21 cellular contexts compared by ENCODE assay signal in the genomic region with DNA sequence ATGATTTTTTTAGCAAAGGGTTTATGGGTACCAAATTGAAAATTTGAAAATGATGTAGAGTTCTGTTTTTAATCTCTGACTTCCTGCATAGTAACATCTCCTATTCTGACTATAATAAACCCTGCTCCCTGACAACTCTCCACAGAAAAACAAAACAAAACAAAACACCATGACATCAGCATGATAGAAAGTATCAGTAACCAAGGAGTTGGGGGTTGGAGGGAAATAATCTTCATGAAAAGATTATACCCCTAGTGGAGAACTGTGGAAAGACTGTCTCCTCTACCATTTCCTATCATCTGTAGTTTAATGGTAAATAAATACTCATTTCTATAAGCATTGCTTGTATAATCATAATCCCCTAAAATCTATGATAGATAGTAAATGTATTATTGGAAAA.
"Had no signal": no experiment of that assay in that cellular context is flagged by ENCODE, and none has a peak within 500 bp of the region (broad histone marks: within the 10 kb centered on the region; RNA-seq: fewer than 3 reads in every experiment).

No MANE protein-coding gene starts in this region.

- H3K27ac Mint-ChIP-seq: activated CD8-positive, alpha-beta T cell treated with anti-CD3 and anti-CD28 coated beads, Interleukin-2, amount 10 ng/mL, durations not matched to agents 7 days and 5 days; activated naive CD4-positive, alpha-beta T cell treated with anti-CD3 and anti-CD28 coated beads, Interleukin-2, amount 50 U/mL, for 24 hours; stimulated activated effector memory CD8-positive, alpha-beta T cell treated with anti-CD3 and anti-CD28 coated beads, Interleukin-12 subunit alpha, Interleukin-12 subunit beta, amount 100 ng/mL, for 72 hours; T-helper 17 cell; WTC11 had no signal

- H3K27me3 Mint-ChIP-seq: activated naive CD4-positive, alpha-beta T cell treated with anti-CD3 and anti-CD28 coated beads, Interleukin-2, amount 50 U/mL, for 24 hours; central memory CD8-positive, alpha-beta T cell; T-helper 17 cell had no signal

- H3K4me1 Mint-ChIP-seq: activated naive CD4-positive, alpha-beta T cell treated with anti-CD3 and anti-CD28 coated beads, Interleukin-2, amount 50 U/mL, for 24 hours; central memory CD8-positive, alpha-beta T cell; stimulated activated effector memory CD8-positive, alpha-beta T cell treated with anti-CD3 and anti-CD28 coated beads, Interleukin-12 subunit alpha, Interleukin-12 subunit beta, amount 100 ng/mL, for 72 hours; T-helper 17 cell; WTC11 had no signal

- H3K27me3 ChIP-seq: adrenal gland, esophagus squamous epithelium, heart left ventricle, tibial artery had no signal

- H3K27ac ChIP-seq: adrenal gland, esophagus squamous epithelium, heart left ventricle, parathyroid adenoma, tibial artery had no signal

- H3K9me3 Mint-ChIP-seq: activated naive CD4-positive, alpha-beta T cell treated with anti-CD3 and anti-CD28 coated beads, Interleukin-2, amount 50 U/mL, for 24 hours; central memory CD8-positive, alpha-beta T cell; stimulated activated effector memory CD8-positive, alpha-beta T cell treated with anti-CD3 and anti-CD28 coated beads, Interleukin-12 subunit alpha, Interleukin-12 subunit beta, amount 100 ng/mL, for 72 hours had no signal

- H3K4me3 Mint-ChIP-seq: activated CD8-positive, alpha-beta T cell treated with anti-CD3 and anti-CD28 coated beads, Interleukin-2, amount 10 ng/mL, durations not matched to agents 7 days and 5 days; activated naive CD4-positive, alpha-beta T cell treated with anti-CD3 and anti-CD28 coated beads, Interleukin-2, amount 50 U/mL, for 24 hours; central memory CD8-positive, alpha-beta T cell; stimulated activated effector memory CD8-positive, alpha-beta T cell treated with anti-CD3 and anti-CD28 coated beads, Interleukin-12 subunit alpha, Interleukin-12 subunit beta, amount 100 ng/mL, for 72 hours; T-helper 17 cell; WTC11 had no signal

- FAIRE-seq: islet of Langerhans, urothelium cell line had no signal

- H3K36me3 ChIP-seq: adrenal gland, esophagus squamous epithelium, heart left ventricle, tibial artery had no signal

- H3K4me1 ChIP-seq: adrenal gland, esophagus squamous epithelium, heart left ventricle, parathyroid adenoma, tibial artery had no signal

- ATAC-seq: activated CD8-positive, alpha-beta T cell treated with anti-CD3 and anti-CD28 coated beads, Interleukin-2, amount 10 ng/mL, durations not matched to agents 7 days and 5 days; heart left ventricle; stimulated activated effector memory CD8-positive, alpha-beta T cell treated with anti-CD3 and anti-CD28 coated beads, Interleukin-12 subunit alpha, Interleukin-12 subunit beta, amount 100 ng/mL, for 72 hours; T-helper 17 cell; WTC11 had no signal

- H3K36me3 Mint-ChIP-seq: activated naive CD4-positive, alpha-beta T cell treated with anti-CD3 and anti-CD28 coated beads, Interleukin-2, amount 50 U/mL, for 24 hours; WTC11 had no signal

- DNase-seq: activated CD4-positive, alpha-beta T cell treated with anti-CD3 and anti-CD28 coated beads for 48 hours; activated CD8-positive, alpha-beta memory T cell treated with anti-CD3 and anti-CD28 coated beads, Interleukin-2, amount 50 U/mL, for 4 hours; activated CD8-positive, alpha-beta T cell treated with anti-CD3 and anti-CD28 coated beads, Interleukin-2, amount 10 ng/mL, durations not matched to agents 7 days and 5 days; activated effector memory CD4-positive, alpha-beta T cell treated with anti-CD3 and anti-CD28 coated beads, Interleukin-2, amount 50 U/mL, for 16 hours; activated T-cell treated with anti-CD3 and anti-CD28 coated beads, Interleukin-2, amount 50 U/mL, for 48 hours; adrenal gland; cortex of kidney; effector CD4-positive, alpha-beta T cell; esophagus squamous epithelium; foreskin melanocyte; heart left ventricle; T-helper 17 cell; tibial artery had no signal

- H3K9me3 ChIP-seq: adrenal gland, esophagus squamous epithelium, heart left ventricle, tibial artery had no signal

- H3K4me3 ChIP-seq: adrenal gland, esophagus squamous epithelium, heart left ventricle, lung, tibial artery had no signal
